8 cellular contexts compared by ENCODE assay signal in the genomic region with DNA sequence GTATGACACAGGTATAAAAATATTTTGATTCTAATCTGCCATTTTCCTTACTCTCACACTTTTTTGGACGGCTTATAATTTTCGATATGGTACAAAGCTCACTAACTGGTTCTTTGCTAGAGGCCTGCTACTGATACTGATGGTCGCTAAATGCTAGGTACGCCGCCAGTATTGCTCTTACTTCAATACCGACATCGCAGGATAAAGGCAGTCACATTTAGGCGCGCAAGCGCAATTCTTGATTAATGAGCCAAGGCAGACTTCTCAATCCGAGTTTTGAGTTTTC. TPM values are rescaled to one million over a fixed set of nuclear protein-coding genes. Genes with fewer than 3 reads are reported as not detected.
DNase-seq lines count a peak whose midpoint lies in the region; ATAC-seq and TF ChIP-seq lines count a peak whose summit lies in the region.

No MANE protein-coding gene starts in this region.

- ATAC-seq in HG02970 (IDR thresholded peaks at IDR 0.05; ENCODE audit: low FRiP score, unreplicated experiment) = peak; percentile 29

- H3K4me3 Mint-ChIP-seq in activated naive CD4-positive, alpha-beta T cell treated with anti-CD3 and anti-CD28 coated beads for 36 hours = peak overlapping the region; percentile 95

- peak overlapping the region; percentile 89 for H3K27ac ChIP-seq in PC-9
- peak overlapping the region; percentile 90 to 96 (median 92) for H3K27ac ChIP-seq in esophagus muscularis mucosa (replicated peaks in 1 of 4)
- peak overlapping the region; percentile 96 for H3K27ac ChIP-seq in neutrophil

- peaks cover 37% of the 10 kb centered on the region for H3K4me1 Mint-ChIP-seq in activated naive CD4-positive, alpha-beta T cell treated with anti-CD3 and anti-CD28 coated beads for 36 hours (ENCODE audit: low read depth)

- peaks cover 26% of the 10 kb centered on the region for H4K20me1 ChIP-seq in PC-9 (ENCODE audit: insufficient read depth)

- H3K4me1 ChIP-seq in PC-9 (replicated peaks; ENCODE audit: insufficient read depth) (peaks cover 34% of the 10 kb centered on the region), esophagus muscularis mucosa (peaks cover 23 to 45% (median 39%) of the 10 kb centered on the region in 4 donors), neutrophil (ENCODE audit: control insufficient read depth in 1 of 2, insufficient read depth in 1 of 2, low read depth in 1 of 2, low read length in 1 of 2) (peaks cover 43 to 46% of the 10 kb centered on the region in 2 experiments)

- H3K79me2 ChIP-seq in PC-9 (ENCODE audit: low read depth) = peaks cover 51% of the 10 kb centered on the region

- no peaks in the 10 kb centered on the region for H3K27me3 Mint-ChIP-seq in activated naive CD4-positive, alpha-beta T cell treated with anti-CD3 and anti-CD28 coated beads for 36 hours (ENCODE audit: low read depth)

- WGBS in esophagus muscularis mucosa = 0% methylated on average over 11 of the region's 11 CpGs

- H3K27me3 ChIP-seq in PC-9 (ENCODE audit: insufficient read depth, low read depth) (no peaks in the 10 kb centered on the region), esophagus muscularis mucosa (no peaks in the 10 kb centered on the region), neutrophil (no peaks in the 10 kb centered on the region)

- CTCF ChIA-PET in activated naive CD4-positive, alpha-beta T cell treated with anti-CD3 and anti-CD28 coated beads for 36 hours (lab: Charles Lee) = no interaction called here
- CTCF ChIA-PET in PC-9 (lab: Charles Lee) = no interaction called here

- no peaks in the 10 kb centered on the region for H3K9me3 Mint-ChIP-seq in activated naive CD4-positive, alpha-beta T cell treated with anti-CD3 and anti-CD28 coated beads for 36 hours

- peak overlapping the region; percentile 97 for H3K27ac Mint-ChIP-seq in activated naive CD4-positive, alpha-beta T cell treated with anti-CD3 and anti-CD28 coated beads for 36 hours

- peak overlapping the region; percentile 72 for H3K4me3 ChIP-seq in PC-9
- H3K4me3 ChIP-seq in esophagus muscularis mucosa = peak overlapping the region; percentile 73 to 89 (median 85)
- peak overlapping the region; percentile 87 to 90 for H3K4me3 ChIP-seq in neutrophil (ENCODE audit: low read depth in 1 of 2, low read length in 1 of 2)

- DNase-seq in activated naive CD4-positive, alpha-beta T cell treated with anti-CD3 and anti-CD28 coated beads for 36 hours = no peak
- DNase-seq in activated naive CD4-positive, alpha-beta T cell treated with anti-CD3 and anti-CD28 coated beads, Interleukin-2, amount 50 U/mL, for 16 hours = no peak
- DNase-seq in PC-9 (no peak), esophagus muscularis mucosa (ENCODE audit: extremely low spot score) (no peak), HuH-7 (ENCODE audit: low spot score) (no peak), mucosa of gallbladder (ENCODE audit: low spot score) (no peak)

- peaks cover 17% of the 10 kb centered on the region; the same call in 1 of the 2 replicates for H3F3A ChIP-seq in PC-9 (ENCODE audit: insufficient read depth, low read depth)

- no peaks in the 10 kb centered on the region for H3K9me3 ChIP-seq in PC-9 (ENCODE audit: insufficient read depth, low read depth)
- no peaks in the 10 kb centered on the region for H3K9me3 ChIP-seq in esophagus muscularis mucosa
- no peaks in the 10 kb centered on the region for H3K9me3 ChIP-seq in neutrophil

- peaks cover 4% of the 10 kb centered on the region for H3K36me3 ChIP-seq in PC-9 (ENCODE audit: low read depth)
- H3K36me3 ChIP-seq in esophagus muscularis mucosa = peaks cover 0 to 8% (median 0%) of the 10 kb centered on the region in 4 donors
- no peaks in the 10 kb centered on the region for H3K36me3 ChIP-seq in neutrophil

- no peak for TF ChIP-seq POLR2A in esophagus muscularis mucosa (IDR thresholded peaks at IDR 0.05; ENCODE audit: low read depth)

- TF ChIP-seq EP300 in esophagus muscularis mucosa (IDR thresholded peaks at IDR 0.05) = no peak

- POLR2A ChIA-PET in PC-9 (lab: Charles Lee; ENCODE audit: unreplicated experiment) = no interaction called here

- H2AFZ ChIP-seq in PC-9 = peak overlapping the region; percentile 88

- H3K36me3 Mint-ChIP-seq in activated naive CD4-positive, alpha-beta T cell treated with anti-CD3 and anti-CD28 coated beads for 36 hours (ENCODE audit: low read depth) = peaks cover 24% of the 10 kb centered on the region

- H3K9me2 ChIP-seq in PC-9 (ENCODE audit: insufficient read depth) = no peaks in the 10 kb centered on the region; the same call in 1 of the 2 replicates

- TSS peak; percentile 93 for BruUV-seq in PC-9 (replicated peaks; lab: Mats Ljungman, UMichigan)

- TF ChIP-seq CTCF in PC-9 (conservative IDR thresholded peaks at IDR 0.05) = no peak
- no peak for TF ChIP-seq CTCF in esophagus muscularis mucosa (IDR thresholded peaks at IDR 0.05)
- no peak for TF ChIP-seq CTCF in neutrophil (IDR thresholded peaks at IDR 0.05)

- intact Hi-C loops in activated naive CD4-positive, alpha-beta T cell treated with anti-CD3 and anti-CD28 coated beads for 36 hours (cut with micrococcal nuclease) = loop anchor here (1.0 to 10.0 kb wide), 9 partner anchors 153 to 1963 kb away; a partner anchor contains a TSS
- intact Hi-C loops in PC-9 (cut with micrococcal nuclease; ENCODE audit: unreplicated experiment) = loop anchor here (1.0 to 10.0 kb wide), 3 partner anchors 329 to 1059 kb away; a partner anchor contains a TSS
- intact Hi-C loops in esophagus muscularis mucosa (cut with DNase I) = no loop called here

- H3K4me2 ChIP-seq in PC-9 = peak overlapping the region; percentile 86

RNA-seq across cellular contexts. Expression of a gene that starts 0.6 kb away (rescaled TPM):
- total RNA-seq in activated naive CD4-positive, alpha-beta T cell treated with anti-CD3 and anti-CD28 coated beads for 36 hours = 10 to 100 TPM; 14.4 to 15.5 TPM
- 11.9 and 12.3 TPM in 2 replicates for total RNA-seq in PC-9 (2021)
- 10 to 100 TPM; 16.6 to 25.5 (median 23.3) TPM for total RNA-seq in esophagus muscularis mucosa
- total RNA-seq in mucosa of gallbladder = 21.6 TPM
